ENCODE assay signal across 2 cellular contexts in the genomic region with DNA sequence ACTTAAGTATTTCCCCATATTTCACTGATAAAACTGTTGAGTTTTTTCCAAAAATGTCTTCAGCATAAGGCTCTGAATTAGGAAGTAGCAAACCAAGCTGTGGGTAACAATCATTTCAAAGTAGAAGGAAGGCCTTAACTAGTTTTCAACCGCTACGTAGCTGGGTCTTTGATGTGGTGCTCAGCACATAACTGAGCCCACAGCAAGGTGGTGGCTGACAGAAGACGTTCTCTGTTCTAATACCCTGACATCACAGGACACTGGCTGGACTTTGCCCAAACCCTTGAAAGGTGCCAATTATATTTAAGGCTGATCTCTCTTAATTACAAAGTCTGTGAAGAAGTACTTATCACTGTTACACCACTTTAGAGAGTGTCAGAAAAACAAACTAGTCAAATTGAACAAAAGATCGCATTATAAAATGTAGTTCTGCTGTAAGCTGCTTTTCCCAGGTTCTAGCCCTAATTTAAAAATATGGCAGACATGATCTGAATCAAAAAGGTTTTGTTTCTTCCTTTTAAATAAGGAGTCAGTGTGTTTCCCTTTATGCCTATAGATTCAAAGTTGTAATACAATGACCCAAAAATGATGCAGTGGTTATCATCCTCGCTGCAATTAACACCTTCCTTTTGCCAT.
A peak's percentile ranks its signal among the peaks of the same experiment; 100 is the strongest.
TF ChIP-seq lines count a peak whose summit lies in the region.

No MANE protein-coding gene starts in this region.

TF ChIP-seq in GM12878, 131 proteins besides CTCF, POLR2A, EP300 and RAD21 (continued from another document and continues in another):
- TF ChIP-seq ZNF217 (IDR thresholded peaks at IDR 0.05) (no peak; the same call in 1 of the 2 replicates), BHLHE40 (IDR thresholded peaks at IDR 0.05; ENCODE audit: borderline replicate concordance in 1 of 2, low read depth in 2 of 2, low read length in 1 of 2) (peak in 1 of 2 experiments; percentile 64; a peak in 3 of 4 replicates), USF1 (IDR thresholded peaks at IDR 0.05; ENCODE audit: borderline replicate concordance, extremely low read length, insufficient read depth, low read depth, low read length) (no peak), SPI1 (IDR thresholded peaks at IDR 0.05; ENCODE audit: borderline replicate concordance, insufficient read depth, low read depth, low read length) (peak; percentile 12; the same call in 1 of the 2 replicates), SMAD1 (IDR thresholded peaks at IDR 0.05; ENCODE audit: low read depth, partially characterized antibody) (no peak), RAD51 (IDR thresholded peaks at IDR 0.05) (peak; percentile 22; the same call in 1 of the 2 replicates), TCF3 (IDR thresholded peaks at IDR 0.05; ENCODE audit: borderline replicate concordance, insufficient read depth, low read depth, low read length) (no peak), CHD2 (IDR thresholded peaks at IDR 0.05; ENCODE audit: borderline replicate concordance, low read depth, low read length) (no peak), DPF2 (IDR thresholded peaks at IDR 0.05) (peak; percentile 85), CEBPZ (IDR thresholded peaks at IDR 0.05; ENCODE audit: low read depth, low read length) (no peak), IRF4 (IDR thresholded peaks at IDR 0.05; ENCODE audit: low read depth, low read length) (0 out of 2 replicates have a peak, but pooled peaks have one; percentile 14), PBX3 (IDR thresholded peaks at IDR 0.05; ENCODE audit: insufficient replicate concordance, low read depth, low read length) (no peak), MTA2 (IDR thresholded peaks at IDR 0.05; ENCODE audit: low read depth) (peak; percentile 99), ZZZ3 (IDR thresholded peaks at IDR 0.05; ENCODE audit: control insufficient read depth, insufficient read length, low read depth) (no peak)
- TF ChIP-seq, protein P1, sequence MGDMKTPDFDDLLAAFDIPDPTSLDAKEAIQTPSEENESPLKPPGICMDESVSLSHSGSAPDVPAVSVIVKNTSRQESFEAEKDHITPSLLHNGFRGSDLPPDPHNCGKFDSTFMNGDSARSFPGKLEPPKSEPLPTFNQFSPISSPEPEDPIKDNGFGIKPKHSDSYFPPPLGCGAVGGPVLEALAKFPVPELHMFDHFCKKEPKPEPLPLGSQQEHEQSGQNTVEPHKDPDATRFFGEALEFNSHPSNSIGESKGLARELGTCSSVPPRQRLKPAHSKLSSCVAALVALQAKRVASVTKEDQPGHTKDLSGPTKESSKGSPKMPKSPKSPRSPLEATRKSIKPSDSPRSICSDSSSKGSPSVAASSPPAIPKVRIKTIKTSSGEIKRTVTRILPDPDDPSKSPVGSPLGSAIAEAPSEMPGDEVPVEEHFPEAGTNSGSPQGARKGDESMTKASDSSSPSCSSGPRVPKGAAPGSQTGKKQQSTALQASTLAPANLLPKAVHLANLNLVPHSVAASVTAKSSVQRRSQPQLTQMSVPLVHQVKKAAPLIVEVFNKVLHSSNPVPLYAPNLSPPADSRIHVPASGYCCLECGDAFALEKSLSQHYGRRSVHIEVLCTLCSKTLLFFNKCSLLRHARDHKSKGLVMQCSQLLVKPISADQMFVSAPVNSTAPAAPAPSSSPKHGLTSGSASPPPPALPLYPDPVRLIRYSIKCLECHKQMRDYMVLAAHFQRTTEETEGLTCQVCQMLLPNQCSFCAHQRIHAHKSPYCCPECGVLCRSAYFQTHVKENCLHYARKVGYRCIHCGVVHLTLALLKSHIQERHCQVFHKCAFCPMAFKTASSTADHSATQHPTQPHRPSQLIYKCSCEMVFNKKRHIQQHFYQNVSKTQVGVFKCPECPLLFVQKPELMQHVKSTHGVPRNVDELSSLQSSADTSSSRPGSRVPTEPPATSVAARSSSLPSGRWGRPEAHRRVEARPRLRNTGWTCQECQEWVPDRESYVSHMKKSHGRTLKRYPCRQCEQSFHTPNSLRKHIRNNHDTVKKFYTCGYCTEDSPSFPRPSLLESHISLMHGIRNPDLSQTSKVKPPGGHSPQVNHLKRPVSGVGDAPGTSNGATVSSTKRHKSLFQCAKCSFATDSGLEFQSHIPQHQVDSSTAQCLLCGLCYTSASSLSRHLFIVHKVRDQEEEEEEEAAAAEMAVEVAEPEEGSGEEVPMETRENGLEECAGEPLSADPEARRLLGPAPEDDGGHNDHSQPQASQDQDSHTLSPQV (IDR thresholded peaks at IDR 0.05) = 0 out of 2 replicates have a peak, but pooled peaks have one; percentile 7

TF ChIP-seq in WTC11, 78 proteins besides CTCF, POLR2A, EP300 and RAD21 (continued from another document):
- TF ChIP-seq, protein P2, sequence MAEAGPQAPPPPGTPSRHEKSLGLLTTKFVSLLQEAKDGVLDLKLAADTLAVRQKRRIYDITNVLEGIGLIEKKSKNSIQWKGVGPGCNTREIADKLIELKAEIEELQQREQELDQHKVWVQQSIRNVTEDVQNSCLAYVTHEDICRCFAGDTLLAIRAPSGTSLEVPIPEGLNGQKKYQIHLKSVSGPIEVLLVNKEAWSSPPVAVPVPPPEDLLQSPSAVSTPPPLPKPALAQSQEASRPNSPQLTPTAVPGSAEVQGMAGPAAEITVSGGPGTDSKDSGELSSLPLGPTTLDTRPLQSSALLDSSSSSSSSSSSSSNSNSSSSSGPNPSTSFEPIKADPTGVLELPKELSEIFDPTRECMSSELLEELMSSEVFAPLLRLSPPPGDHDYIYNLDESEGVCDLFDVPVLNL (CRISPR knock-in tag; IDR thresholded peaks at IDR 0.05; ENCODE audit: borderline replicate concordance, low read depth) = no peak
- TF ChIP-seq NR2C2 (CRISPR knock-in tag; IDR thresholded peaks at IDR 0.05) = no peak
